ENCODE assay signal across 8 cellular contexts in the genomic region with DNA sequence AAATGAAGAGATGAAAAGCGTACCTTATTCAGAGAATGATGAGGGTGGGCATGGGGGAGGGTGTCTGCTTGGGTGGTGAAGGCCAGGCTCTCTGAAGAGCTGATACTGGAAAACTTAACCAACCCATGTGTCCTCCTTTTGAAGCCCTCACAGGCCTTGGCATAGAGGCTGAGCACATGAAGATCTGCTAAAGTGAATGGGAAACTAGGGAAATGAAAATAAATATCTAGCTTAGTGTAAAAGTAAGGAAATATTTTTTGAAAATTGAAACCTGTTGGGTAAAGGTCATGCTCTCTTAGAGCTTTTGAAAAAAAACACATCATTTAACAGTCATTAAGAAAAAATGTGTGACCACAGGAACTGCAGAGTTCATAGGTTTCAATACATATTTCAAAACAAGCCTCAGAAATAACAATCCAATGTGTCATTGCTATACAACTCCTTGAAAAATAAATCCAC. TPM values are rescaled to one million over a fixed set of nuclear protein-coding genes. Genes with fewer than 3 reads are reported as not detected.
DNase-seq lines count a peak whose midpoint lies in the region; ATAC-seq and TF ChIP-seq lines count a peak whose summit lies in the region.

No MANE protein-coding gene starts in this region.

- H3K27me3 ChIP-seq in dorsolateral prefrontal cortex = no peaks in the 10 kb centered on the region

- no peak overlapping the region for H3K27ac ChIP-seq in dorsolateral prefrontal cortex

- intact Hi-C loops in dorsolateral prefrontal cortex (cut with DNase I) = no loop called here

- DNase-seq in AG20443 (ENCODE audit: low spot score) (peak; percentile 76), HS-5 (ENCODE audit: low read depth) (peak; percentile 90), fibroblast of gingiva (ENCODE audit: low read depth) (peak; percentile 94), dorsolateral prefrontal cortex (no peak), NCI-H128 (lab: John Stamatoyannopoulos, UW; ENCODE audit: unreplicated experiment) (no peak)
- no peak for DNase-seq in activated naive CD4-positive, alpha-beta T cell treated with Interleukin-2 at 50 U/mL for 16 hours

- no peak overlapping the region for H3K4me3 ChIP-seq in dorsolateral prefrontal cortex

- peak; percentile 92 for ATAC-seq in GM21381 (IDR thresholded peaks at IDR 0.05; ENCODE audit: unreplicated experiment)
- ATAC-seq in activated CD4-positive, CD25-positive, alpha-beta regulatory T cell treated with anti-CD3 and anti-CD28 coated beads, Interleukin-2, amount 50 U/mL, for 24 hours = no peak

- TF ChIP-seq CTCF in dorsolateral prefrontal cortex (IDR thresholded peaks at IDR 0.05 in 54 of 56, conservative IDR thresholded peaks at IDR 0.05 in 2 of 56; ENCODE audit: low read depth in 1 of 56, partially characterized antibody in 56 of 56) = no peak

RNA-seq across cellular contexts. Expression of gene RALGPS2, which starts 40.5 kb away (rescaled TPM):
- total RNA-seq in dorsolateral prefrontal cortex = 10 to 100 TPM in 115 of 120 experiments, 1 to 10 TPM in 5; 6.9 to 25.1 (median 15.1) TPM

Comparison
In these comparisons a context has a peak if more than half of its experiments do, and no peak if none do; other contexts are left out.
1. DNase-seq: peak in AG20443 (single experiment), HS-5 (single experiment) and fibroblast of gingiva (single experiment); none in activated naive CD4-positive, alpha-beta T cell treated with Interleukin-2 at 50 U/mL for 16 hours (single experiment), dorsolateral prefrontal cortex (0 of 10) and NCI-H128 (single experiment).